17 cellular contexts compared by ENCODE assay signal in the genomic region with DNA sequence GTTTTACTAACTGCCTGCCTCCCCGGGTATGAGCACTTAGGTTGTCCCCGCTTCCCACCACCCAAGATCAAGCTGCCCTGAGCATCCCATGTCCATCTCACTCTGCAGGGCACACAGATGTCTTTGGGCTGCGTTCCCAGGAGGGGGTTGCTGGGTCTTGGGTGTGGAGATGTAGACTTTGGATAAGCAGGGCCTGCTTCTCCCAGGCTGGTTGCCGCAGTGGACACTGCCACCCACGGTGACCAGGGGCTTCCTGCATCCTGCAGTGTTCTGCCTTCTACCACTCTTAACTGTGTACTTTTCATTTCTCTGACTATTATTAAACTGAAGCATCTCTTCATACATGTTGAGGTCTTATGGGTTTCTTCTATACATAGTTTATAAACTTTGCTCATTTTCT.
DNase-seq lines count a peak whose midpoint lies in the region; ATAC-seq and TF ChIP-seq lines count a peak whose summit lies in the region.
"Had no signal": no experiment of that assay in that cellular context is flagged by ENCODE, and none has a peak within 500 bp of the region (broad histone marks: within the 10 kb centered on the region; RNA-seq: fewer than 3 reads in every experiment).

No MANE protein-coding gene starts in this region.

- dilution Hi-C loops in IMR-90 (cut with HindIII; ENCODE audit: low sequenced_read_pairs, unreplicated experiment), result no loop called here

- ATAC-seq in IMR-90 (ENCODE audit: low read depth), result no peak
- ATAC-seq in activated CD8-positive, alpha-beta T cell treated with anti-CD3 and anti-CD28 coated beads, Interleukin-2, amount 10 ng/mL, durations not matched to agents 7 days and 5 days, result no peak
- ATAC-seq: HepG2 had no signal

- no peaks in the 10 kb centered on the region for H3K4me1 Mint-ChIP-seq in activated CD8-positive, alpha-beta T cell treated with anti-CD3 and anti-CD28 coated beads, Interleukin-2, amount 10 ng/mL, durations not matched to agents 7 days and 5 days (ENCODE audit: low read depth)
- H3K4me1 Mint-ChIP-seq: CD4-positive, alpha-beta memory T cell had no signal

- H3K36me3 Mint-ChIP-seq in activated CD8-positive, alpha-beta T cell treated with anti-CD3 and anti-CD28 coated beads, Interleukin-2, amount 10 ng/mL, durations not matched to agents 7 days and 5 days (ENCODE audit: low read depth), result no peaks in the 10 kb centered on the region
- H3K36me3 Mint-ChIP-seq: CD4-positive, alpha-beta memory T cell had no signal

- H3K36me3 ChIP-seq in IMR-90 (ENCODE audit: control insufficient read depth, insufficient read depth, low read length) (peaks cover 39% of the 10 kb centered on the region), H7 (replicated peaks; ENCODE audit: control insufficient read depth, insufficient read depth, low read length) (no peaks in the 10 kb centered on the region; the same call in none of the 2 replicates), brain microvascular endothelial cell (replicated peaks) (peaks cover 9% of the 10 kb centered on the region)

- H2BK20ac ChIP-seq in IMR-90 (ENCODE audit: low read depth, low read length), result no peak overlapping the region

- no peak overlapping the region for H2BK120ac ChIP-seq in IMR-90 (ENCODE audit: low read depth, low read length)

- CTCF ChIA-PET in IMR-90 (lab: Yijun Ruan, JAX), result interaction anchor here (0.6 kb wide), 1 partner anchor 1768 kb away, joined by 5 read pairs; no protein-coding TSS in a partner anchor
- CTCF ChIA-PET in activated CD8-positive, alpha-beta T cell treated with anti-CD3 and anti-CD28 coated beads, Interleukin-2, amount 10 ng/mL, durations not matched to agents 7 days and 5 days (lab: Charles Lee), result no interaction called here

- no peaks in the 10 kb centered on the region for H3K9me3 Mint-ChIP-seq in activated CD8-positive, alpha-beta T cell treated with anti-CD3 and anti-CD28 coated beads, Interleukin-2, amount 10 ng/mL, durations not matched to agents 7 days and 5 days (ENCODE audit: insufficient read depth)
- H3K9me3 Mint-ChIP-seq: CD4-positive, alpha-beta memory T cell; HFFc6 had no signal

- H3K4me2 ChIP-seq in IMR-90 (ENCODE audit: low read depth, low read length), result no peak overlapping the region

- peak; percentile 48 for DNase-seq in Ammon's horn (ENCODE audit: low spot score)
- DNase-seq in IMR-90, result no peak
- peak; percentile 58 for DNase-seq in globus pallidus (ENCODE audit: low spot score)
- DNase-seq in H7, result no peak
- DNase-seq in brain microvascular endothelial cell, result no peak
- DNase-seq in activated CD8-positive, alpha-beta T cell treated with anti-CD3 and anti-CD28 coated beads, Interleukin-2, amount 10 ng/mL, durations not matched to agents 7 days and 5 days, result no peak
- DNase-seq: AML-193; CD4-positive, alpha-beta memory T cell; COR-L47; DMS53; GF-D8; HCEC 1CT; HFFc6 had no signal

- peak overlapping the region; percentile 38; the same call in 1 of the 2 replicates for H2AK5ac ChIP-seq in IMR-90 (ENCODE audit: low read depth, low read length)

- intact Hi-C loops in IMR-90 (cut with micrococcal nuclease), result no loop called here

- H3K9ac ChIP-seq in IMR-90 (ENCODE audit: low read depth, low read length), result no peak overlapping the region

- no peak overlapping the region for H3K56ac ChIP-seq in IMR-90 (ENCODE audit: extremely low read depth, insufficient read depth, low read length)

- no peaks in the 10 kb centered on the region for H3K9me3 ChIP-seq in IMR-90 (ENCODE audit: control insufficient read depth, insufficient read depth, low read length)

- H2BK5ac ChIP-seq in IMR-90 (ENCODE audit: low read depth, low read length, poor library complexity, severe bottlenecking), result no peak overlapping the region

- H3K79me1 ChIP-seq in IMR-90 (ENCODE audit: low read depth in 1 of 2, low read length in 2 of 2), result peaks cover 27 to 57% of the 10 kb centered on the region in 2 experiments

- peaks cover 17% of the 10 kb centered on the region; the same call in 1 of the 2 replicates for H4K20me1 ChIP-seq in IMR-90 (ENCODE audit: insufficient read depth, low read length)

- no peak overlapping the region for H2AK9ac ChIP-seq in IMR-90 (replicated peaks; ENCODE audit: low read depth, low read length, poor library complexity)

- no CpG with 5 or more reads among the region's 5 CpGs for WGBS in IMR-90 (ENCODE audit: extremely low coverage in 2 of 2, insufficient read length in 1 of 2), 2 experiments

- POLR2A ChIA-PET in IMR-90 (lab: Charles Lee; ENCODE audit: unreplicated experiment), result no interaction called here
- POLR2A ChIA-PET in activated CD8-positive, alpha-beta T cell treated with anti-CD3 and anti-CD28 coated beads, Interleukin-2, amount 10 ng/mL, durations not matched to agents 7 days and 5 days (lab: Charles Lee), result no interaction called here

- H3K4me1 ChIP-seq in IMR-90 (ENCODE audit: control insufficient read depth, insufficient read depth, low read length), result peaks cover 10% of the 10 kb centered on the region; the same call in 1 of the 2 replicates

- in situ Hi-C loops in IMR-90 (cut with MboI; ENCODE audit: low sequenced_read_pairs), result no loop called here
- in situ Hi-C loops in brain microvascular endothelial cell (cut with HindIII; ENCODE audit: low pct_ligation_motif_present, low sequenced_read_pairs), result no loop called here

- H4K8ac ChIP-seq in IMR-90 (ENCODE audit: low read depth in 2 of 2, low read length in 2 of 2), result no peak overlapping the region

- H2BK15ac ChIP-seq in IMR-90 (ENCODE audit: low read depth, low read length), result no peak overlapping the region; the same call in 2 of the 3 replicates

- TF ChIP-seq CTCF in IMR-90 (conservative IDR thresholded peaks at IDR 0.05; ENCODE audit: low read depth, low read length) (no peak), brain microvascular endothelial cell (IDR thresholded peaks at IDR 0.05; ENCODE audit: low read depth, low read length, missing control alignments) (no peak)

- no peak overlapping the region for H3K4me3 Mint-ChIP-seq in activated CD8-positive, alpha-beta T cell treated with anti-CD3 and anti-CD28 coated beads, Interleukin-2, amount 10 ng/mL, durations not matched to agents 7 days and 5 days
- H3K4me3 Mint-ChIP-seq: CD4-positive, alpha-beta memory T cell; HFFc6 had no signal

- no peak overlapping the region for H4K91ac ChIP-seq in IMR-90 (ENCODE audit: insufficient read depth, low read depth, low read length)

- H3K27me3 ChIP-seq in IMR-90 (ENCODE audit: control insufficient read depth, insufficient read depth, low read length) (no peaks in the 10 kb centered on the region), H7 (ENCODE audit: control insufficient read depth, insufficient read depth, low read length) (no peaks in the 10 kb centered on the region), brain microvascular endothelial cell (replicated peaks) (no peaks in the 10 kb centered on the region)

- peaks cover 19% of the 10 kb centered on the region for H3K9me1 ChIP-seq in IMR-90 (ENCODE audit: insufficient read depth, low read length)

- no peak overlapping the region for H3K14ac ChIP-seq in IMR-90 (replicated peaks; ENCODE audit: low read depth, low read length)

- H4K5ac ChIP-seq in IMR-90 (ENCODE audit: low read depth, low read length), result no peak overlapping the region; the same call in 1 of the 2 replicates

- no TSS peak for BruUV-seq in IMR-90 (replicated peaks; lab: Mats Ljungman, UMichigan)

- H2AFZ ChIP-seq in IMR-90 (replicated peaks; ENCODE audit: low read length, poor library complexity), result no peak overlapping the region

- H3K23ac ChIP-seq in IMR-90 (ENCODE audit: low read depth, low read length), result no peak overlapping the region

- H3K4ac ChIP-seq in IMR-90 (ENCODE audit: low read depth, low read length), result peak overlapping the region; percentile 25; the same call in 1 of the 2 replicates

- no peaks in the 10 kb centered on the region for H3K27me3 Mint-ChIP-seq in activated CD8-positive, alpha-beta T cell treated with anti-CD3 and anti-CD28 coated beads, Interleukin-2, amount 10 ng/mL, durations not matched to agents 7 days and 5 days (ENCODE audit: low read depth)
- H3K27me3 Mint-ChIP-seq: CD4-positive, alpha-beta memory T cell had no signal

- no peak for TF ChIP-seq POLR2A in IMR-90 (IDR thresholded peaks at IDR 0.05; ENCODE audit: low read depth, low read length)

- peak overlapping the region; percentile 24; the same call in 1 of the 2 replicates for H3K18ac ChIP-seq in IMR-90 (ENCODE audit: low read depth, low read length)

- H3K27ac Mint-ChIP-seq in activated CD8-positive, alpha-beta T cell treated with anti-CD3 and anti-CD28 coated beads, Interleukin-2, amount 10 ng/mL, durations not matched to agents 7 days and 5 days, result no peak overlapping the region
- H3K27ac Mint-ChIP-seq: CD4-positive, alpha-beta memory T cell had no signal

- H3K27ac ChIP-seq in IMR-90 (ENCODE audit: insufficient read depth, low read length) (no peak overlapping the region), temporal lobe (ENCODE audit: low read depth, low read length) (peak overlapping the region; percentile 12), brain microvascular endothelial cell (no peak overlapping the region)
- H3K27ac ChIP-seq: 22Rv1, C4-2B had no signal

- TF ChIP-seq RAD21 in IMR-90 (IDR thresholded peaks at IDR 0.05; ENCODE audit: low read length), result no peak

- no peak overlapping the region for H3K4me3 ChIP-seq in IMR-90 (ENCODE audit: insufficient read depth, low read depth, low read length)
- H3K4me3 ChIP-seq in H7 (ENCODE audit: insufficient read depth, low read depth, low read length), result no peak overlapping the region
- H3K4me3 ChIP-seq in brain microvascular endothelial cell (ENCODE audit: low read depth, low read length), result no peak overlapping the region

TF ChIP-seq in IMR-90, 13 proteins besides CTCF, POLR2A, EP300 and RAD21 (continues in another document):
- TF ChIP-seq SMC3 (IDR thresholded peaks at IDR 0.05; ENCODE audit: low read depth, low read length) (no peak), MAFK (IDR thresholded peaks at IDR 0.05; ENCODE audit: low read depth, low read length) (no peak), RFX5 (IDR thresholded peaks at IDR 0.05; ENCODE audit: low read depth, low read length) (no peak), BHLHE40 (IDR thresholded peaks at IDR 0.05; ENCODE audit: low read depth, low read length) (no peak), CHD1 (IDR thresholded peaks at IDR 0.05; ENCODE audit: low read depth, low read length) (no peak), CEBPB (IDR thresholded peaks at IDR 0.05; ENCODE audit: low read depth, low read length) (no peak)
- TF ChIP-seq, protein P1, sequence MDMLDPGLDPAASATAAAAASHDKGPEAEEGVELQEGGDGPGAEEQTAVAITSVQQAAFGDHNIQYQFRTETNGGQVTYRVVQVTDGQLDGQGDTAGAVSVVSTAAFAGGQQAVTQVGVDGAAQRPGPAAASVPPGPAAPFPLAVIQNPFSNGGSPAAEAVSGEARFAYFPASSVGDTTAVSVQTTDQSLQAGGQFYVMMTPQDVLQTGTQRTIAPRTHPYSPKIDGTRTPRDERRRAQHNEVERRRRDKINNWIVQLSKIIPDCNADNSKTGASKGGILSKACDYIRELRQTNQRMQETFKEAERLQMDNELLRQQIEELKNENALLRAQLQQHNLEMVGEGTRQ (IDR thresholded peaks at IDR 0.05; ENCODE audit: low read depth, low read length), result no peak

Comparison
In these comparisons a context has a peak if more than half of its experiments do, and no peak if none do; other contexts are left out.
1. DNase-seq: peak in Ammon's horn (single experiment) and globus pallidus (single experiment); none in IMR-90 (single experiment), H7 (single experiment), brain microvascular endothelial cell (single experiment) and activated CD8-positive, alpha-beta T cell treated with anti-CD3 and anti-CD28 coated beads, Interleukin-2, amount 10 ng/mL, durations not matched to agents 7 days and 5 days (single experiment).